In the genomic region with DNA sequence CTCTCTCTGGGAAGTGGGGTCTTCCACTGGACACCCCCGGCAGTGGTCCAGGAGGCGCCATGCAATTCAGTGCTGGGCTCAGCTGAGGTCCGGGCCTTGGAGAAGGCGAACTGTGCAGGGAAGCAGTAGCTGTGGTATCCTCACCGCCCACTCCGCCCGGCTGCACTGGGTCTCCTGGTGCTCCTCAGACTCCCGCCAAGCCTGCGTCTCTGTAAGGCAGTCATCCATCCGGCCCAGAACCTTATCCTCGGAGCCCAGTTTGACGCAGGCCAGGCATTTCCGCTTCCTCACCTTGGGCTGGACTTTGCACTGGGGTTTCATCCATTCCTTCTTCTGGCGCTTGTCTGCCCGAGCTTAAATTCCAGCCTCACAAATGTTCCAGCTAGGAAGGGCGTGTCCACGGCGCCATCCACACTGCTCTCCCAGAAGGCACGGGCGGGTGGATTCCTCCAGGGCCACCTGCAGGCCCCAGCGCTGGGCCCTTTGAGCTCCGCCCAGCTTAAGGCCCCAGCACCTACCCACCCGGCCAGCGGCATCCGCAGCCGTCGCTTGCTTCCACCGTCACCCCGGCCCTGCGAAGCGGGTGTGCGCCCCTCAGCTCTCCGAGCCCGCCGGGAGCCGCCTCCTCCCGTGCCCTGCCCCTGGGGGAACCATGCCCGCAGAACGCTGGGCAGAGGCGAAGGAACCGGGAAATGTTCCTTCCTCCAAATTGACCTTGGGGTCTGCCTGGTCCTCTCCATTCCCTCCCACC, we compare ENCODE assay signal across 30 cellular contexts.
"Had no signal": no experiment of that assay in that cellular context is flagged by ENCODE, and none has a peak within 500 bp of the region (broad histone marks: within the 10 kb centered on the region; RNA-seq: fewer than 3 reads in every experiment).

No MANE protein-coding gene starts in this region.

- H3K4me3 ChIP-seq: adrenal gland, ascending aorta, breast epithelium, cardiac muscle cell, esophagus muscularis mucosa, gastrocnemius medialis, heart left ventricle had no signal

- H3K27ac ChIP-seq: adrenal gland, ascending aorta, breast epithelium, cardiac muscle cell, esophagus muscularis mucosa, foreskin keratinocyte, gastrocnemius medialis, heart left ventricle had no signal

- H3K27me3 ChIP-seq: adrenal gland, ascending aorta, breast epithelium, cardiac muscle cell, foreskin keratinocyte, gastrocnemius medialis, heart left ventricle had no signal

- DNase-seq: activated CD4-positive, alpha-beta T cell treated with anti-CD3 and anti-CD28 coated beads for 4 hours; activated CD4-positive, alpha-beta T cell treated with anti-CD3 and anti-CD28 coated beads, Interleukin-2, amount 50 U/mL, for 1 hour; activated CD4-positive, alpha-beta T cell treated with anti-CD3 and anti-CD28 coated beads, Interleukin-2, amount 50 U/mL, for 48 hours; activated CD4-positive, CD25-positive, alpha-beta regulatory T cell; activated CD4-positive, CD25-positive, alpha-beta regulatory T cell treated with anti-CD3 and anti-CD28 coated beads, Interleukin-2, amount 50 U/mL, for 72 hours; activated CD8-positive, alpha-beta memory T cell treated with anti-CD3 and anti-CD28 coated beads for 24 hours; activated CD8-positive, alpha-beta T cell treated with anti-CD3 and anti-CD28 coated beads for 36 hours; activated effector memory CD4-positive, alpha-beta T cell treated with Interleukin-2 at 50 U/mL for 16 hours; activated gamma-delta T cell treated with Interleukin-2 at 50 U/mL for 16 hours; activated naive CD4-positive, alpha-beta T cell treated with anti-CD3 and anti-CD28 coated beads for 36 hours; activated naive CD8-positive, alpha-beta T cell treated with anti-CD3 and anti-CD28 coated beads for 36 hours; activated naive CD8-positive, alpha-beta T cell treated with anti-CD3 and anti-CD28 coated beads, Interleukin-2, amount 50 U/mL, for 24 hours; activated T-cell treated with anti-CD3 and anti-CD28 coated beads, Interleukin-2, amount 50 U/mL, for 4 hours; adrenal gland; amygdala; cortex of kidney; dermis blood vessel endothelial cell; effector CD4-positive, alpha-beta T cell; effector memory CD8-positive, alpha-beta T cell; erythroblast; foreskin keratinocyte; gastrocnemius medialis; glutamatergic neuron; heart left ventricle; T-helper 2 cell had no signal

- H3K9me3 ChIP-seq: gastrocnemius medialis had no signal

- H3K4me1 ChIP-seq: adrenal gland, ascending aorta, breast epithelium, esophagus muscularis mucosa, foreskin keratinocyte, gastrocnemius medialis, heart left ventricle had no signal

- ATAC-seq: activated CD8-positive, alpha-beta T cell treated with anti-CD3 and anti-CD28 coated beads for 36 hours; activated naive CD8-positive, alpha-beta T cell treated with anti-CD3 and anti-CD28 coated beads, Interleukin-2, amount 50 U/mL, for 24 hours; activated T-cell treated with anti-CD3 and anti-CD28 coated beads, Interleukin-2, amount 50 U/mL, for 4 hours; activated T-helper 17 cell treated with anti-CD3 and anti-CD28 coated beads, Interleukin-2, amount 50 U/mL, for 72 hours; effector memory CD8-positive, alpha-beta T cell; foreskin keratinocyte; gastrocnemius medialis; heart left ventricle had no signal

- H3K36me3 ChIP-seq: adrenal gland, ascending aorta, breast epithelium, cardiac muscle cell, esophagus muscularis mucosa, gastrocnemius medialis, heart left ventricle had no signal
